In genomic region chrX:23668335-23668734, GRCh38 we compare ENCODE assay signal across 1 cellular context.
TF ChIP-seq lines count a peak whose summit lies in the region.

No MANE protein-coding gene starts in this region.

TF ChIP-seq in GM23338, 12 proteins besides CTCF, POLR2A, EP300 and RAD21 (continued from another document):
- TF ChIP-seq ZNF462 (CRISPR knock-in tag; IDR thresholded peaks at IDR 0.05) (no peak), ZNF331 (CRISPR knock-in tag; IDR thresholded peaks at IDR 0.05; ENCODE audit: low read depth) (no peak), REST (IDR thresholded peaks at IDR 0.05; ENCODE audit: unreplicated experiment) (no peak), POLR2AphosphoS5 (IDR thresholded peaks at IDR 0.05; ENCODE audit: low read depth) (no peak), EZH2 (IDR thresholded peaks at IDR 0.05; ENCODE audit: low read depth, unreplicated experiment) (no peak), EZH2phosphoT487 (IDR thresholded peaks at IDR 0.05; ENCODE audit: unreplicated experiment) (no peak), NANOG (IDR thresholded peaks at IDR 0.05; ENCODE audit: borderline replicate concordance) (no peak), JUNB (IDR thresholded peaks at IDR 0.05; ENCODE audit: unreplicated experiment) (no peak)
- TF ChIP-seq, protein P1, sequence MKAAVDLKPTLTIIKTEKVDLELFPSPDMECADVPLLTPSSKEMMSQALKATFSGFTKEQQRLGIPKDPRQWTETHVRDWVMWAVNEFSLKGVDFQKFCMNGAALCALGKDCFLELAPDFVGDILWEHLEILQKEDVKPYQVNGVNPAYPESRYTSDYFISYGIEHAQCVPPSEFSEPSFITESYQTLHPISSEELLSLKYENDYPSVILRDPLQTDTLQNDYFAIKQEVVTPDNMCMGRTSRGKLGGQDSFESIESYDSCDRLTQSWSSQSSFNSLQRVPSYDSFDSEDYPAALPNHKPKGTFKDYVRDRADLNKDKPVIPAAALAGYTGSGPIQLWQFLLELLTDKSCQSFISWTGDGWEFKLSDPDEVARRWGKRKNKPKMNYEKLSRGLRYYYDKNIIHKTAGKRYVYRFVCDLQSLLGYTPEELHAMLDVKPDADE (IDR thresholded peaks at IDR 0.05), result no peak
